In genomic region chr1:175193339-175193950, GRCh38 we compare ENCODE assay signal across 8 cellular contexts. TPM values are rescaled to one million over a fixed set of nuclear protein-coding genes. Genes with fewer than 3 reads are reported as not detected.
A peak's percentile ranks its signal among the peaks of the same experiment; 100 is the strongest.
DNase-seq lines count a peak whose midpoint lies in the region; ATAC-seq, FAIRE-seq and TF ChIP-seq lines count a peak whose summit lies in the region.

No MANE protein-coding gene starts in this region.

- POLR2A ChIA-PET in A549 (lab: Yijun Ruan, JAX) = no interaction called here

- no peak for TF ChIP-seq CTCF in A549 (IDR thresholded peaks at IDR 0.05)
- no peak for TF ChIP-seq CTCF in bronchial epithelial cell (IDR thresholded peaks at IDR 0.05; ENCODE audit: insufficient read depth, low read length, severe bottlenecking)

- H3K4me2 ChIP-seq in A549 = peak overlapping the region; percentile 98

- CTCF ChIA-PET in A549 (lab: Yijun Ruan, JAX) = interaction anchor here (0.6 to 1.8 kb wide), 3 partner anchors 10 to 948 kb away, joined by 3 to 9 read pairs (median 3); no protein-coding TSS in a partner anchor

- H3K27ac ChIP-seq in A549 (peak overlapping the region; percentile 68 to 83; a peak in 4 of 6 replicates), mesodermal cell (ENCODE audit: low read depth, low read length, severe bottlenecking) (no peak overlapping the region)

- 48% methylated on average over 12 of the region's 12 CpGs for WGBS in A549 (ENCODE audit: missing lambda C conversion rate)
- 23 to 35% methylated on average over 11 to 12 of the region's 12 CpGs for WGBS in mesodermal cell (ENCODE audit: insufficient coverage in 2 of 2), 2 experiments

- TF ChIP-seq POLR2A in A549 (IDR thresholded peaks at IDR 0.05; ENCODE audit: low read length) = no peak

- ATAC-seq in A549 (peak in 1 of 2 experiments; percentile 49; a peak in 4 of 6 replicates), GM21576 (IDR thresholded peaks at IDR 0.05; ENCODE audit: unreplicated experiment) (no peak), HG02870 (IDR thresholded peaks at IDR 0.05; ENCODE audit: unreplicated experiment) (no peak), GM21825 (IDR thresholded peaks at IDR 0.05; ENCODE audit: unreplicated experiment) (no peak)

- no peak for DNase-seq in A549 (ENCODE audit: low read depth in 1 of 2, low spot score in 1 of 2)
- no peak for DNase-seq in Jurkat, Clone E6-1 (ENCODE audit: low read depth, low spot score)
- peak; percentile 58 for DNase-seq in bronchial epithelial cell (ENCODE audit: low read depth)
- DNase-seq in DMS153 treated with DMSO at 0.1 percent for 48 hours (lab: John Stamatoyannopoulos, UW; ENCODE audit: unreplicated experiment) = no peak

- H3K4me1 ChIP-seq in A549 (0 out of 3 replicates have a peak, but pooled peaks cover 4% of the 10 kb centered on the region), mesodermal cell (ENCODE audit: control insufficient read depth, insufficient read depth, low read length, poor library complexity, severe bottlenecking) (peaks cover 19% of the 10 kb centered on the region)

- no peaks in the 10 kb centered on the region for H3K9me3 ChIP-seq in A549
- no peaks in the 10 kb centered on the region for H3K9me3 ChIP-seq in mesodermal cell (ENCODE audit: control insufficient read depth, low read length)

- no peaks in the 10 kb centered on the region for H3K27me3 ChIP-seq in bronchial epithelial cell (ENCODE audit: control insufficient read depth, insufficient read depth, low read length)

- no peak for TF ChIP-seq EP300 in A549 (IDR thresholded peaks at IDR 0.05)

- no peak for FAIRE-seq in A549 (lab: Jason Lieb, UNC)
- no peak for FAIRE-seq in bronchial epithelial cell (lab: Jason Lieb, UNC)

- H3K36me3 ChIP-seq in bronchial epithelial cell (ENCODE audit: control insufficient read depth, insufficient read depth, low read length) = no peaks in the 10 kb centered on the region
- H3K36me3 ChIP-seq in mesodermal cell (ENCODE audit: control insufficient read depth, insufficient read depth, low read length) = peaks cover 4% of the 10 kb centered on the region

- TF ChIP-seq RAD21 in A549 (conservative IDR thresholded peaks at IDR 0.05 in 1 of 2, IDR thresholded peaks at IDR 0.05 in 1 of 2) = no peak

- H3K4me3 ChIP-seq in A549 = peak overlapping the region; percentile 77
- peak overlapping the region; percentile 58 for H3K4me3 ChIP-seq in Jurkat, Clone E6-1 (ENCODE audit: low read length)
- peak overlapping the region; percentile 61 for H3K4me3 ChIP-seq in bronchial epithelial cell (ENCODE audit: low read depth, low read length)
- H3K4me3 ChIP-seq in mesodermal cell (ENCODE audit: extremely low read depth, insufficient read depth, low read length, poor library complexity, severe bottlenecking) = peak overlapping the region; percentile 45

TF ChIP-seq in A549, 52 proteins besides CTCF, POLR2A, EP300 and RAD21:
- TF ChIP-seq NFE2L2 (conservative IDR thresholded peaks at IDR 0.05; ENCODE audit: low read length) = no peak
- TF ChIP-seq MYC (IDR thresholded peaks at IDR 0.05; ENCODE audit: borderline replicate concordance, low read length) = no peak
- TF ChIP-seq NR3C1 (IDR thresholded peaks at IDR 0.05) = no peak
- TF ChIP-seq EHF (CRISPR knock-in tag; IDR thresholded peaks at IDR 0.05) = no peak
- TF ChIP-seq E2F6 (IDR thresholded peaks at IDR 0.05; ENCODE audit: borderline replicate concordance, low read depth) = no peak
- TF ChIP-seq HOXA7 (CRISPR knock-in tag; IDR thresholded peaks at IDR 0.05) = no peak
- no peak for TF ChIP-seq HES2 (IDR thresholded peaks at IDR 0.05)
- TF ChIP-seq BCL3 (IDR thresholded peaks at IDR 0.05) = no peak
- no peak for TF ChIP-seq FOSL2 (IDR thresholded peaks at IDR 0.05)
- no peak for TF ChIP-seq FOSL2 (CRISPR knock-in tag; IDR thresholded peaks at IDR 0.05)
- TF ChIP-seq TFCP2L1 (CRISPR knock-in tag; IDR thresholded peaks at IDR 0.05) = no peak
- no peak for TF ChIP-seq SMC3 (IDR thresholded peaks at IDR 0.05)
- no peak for TF ChIP-seq JUNB (IDR thresholded peaks at IDR 0.05)
- TF ChIP-seq GATA3 (IDR thresholded peaks at IDR 0.05; ENCODE audit: borderline replicate concordance) = no peak
- TF ChIP-seq NPAS2 (CRISPR knock-in tag; IDR thresholded peaks at IDR 0.05; ENCODE audit: borderline replicate concordance) = no peak

RNA-seq across cellular contexts. Expression of gene KIAA0040, which starts 0.9 kb away (rescaled TPM):
- polyA plus RNA-seq in A549 (2011; rRNA removed) (1.1 and 1.4 TPM in 2 replicates), A549 (2017; fragmentation: RNase III; extraction: RNeasy Plus Mini Kit Qiagen cat#74134 plus additional on column Dnase treatment) (0.20 to 0.24 TPM (median 0.21 TPM) in 3 replicates)
- polyA plus RNA-seq in A549 (2012; cell fraction: cytosol; rRNA removed) = 0.24 and 0.51 TPM in 2 replicates
- 0.17 and 0.27 TPM in 2 replicates for polyA plus RNA-seq in A549 (2012; cell fraction: nucleus; rRNA removed)
- 0.73 and 1.1 TPM in 2 replicates for polyA minus RNA-seq in A549 (2011; rRNA and poly(A)+ RNA removed)
- polyA plus RNA-seq in Jurkat, Clone E6-1 (2012; ENCODE audit: insufficient read depth, insufficient read length) = 3.7 TPM
- total RNA-seq in bronchial epithelial cell = 2.7 and 3.9 TPM in 2 replicates
- 12.6 TPM for polyA plus RNA-seq in mesodermal cell (2013, experiment 1 of 2)
- 13.0 TPM for polyA plus RNA-seq in mesodermal cell (2013, experiment 2 of 2)
